Comparison of ENCODE assay signal across 2 cellular contexts in the genomic region with DNA sequence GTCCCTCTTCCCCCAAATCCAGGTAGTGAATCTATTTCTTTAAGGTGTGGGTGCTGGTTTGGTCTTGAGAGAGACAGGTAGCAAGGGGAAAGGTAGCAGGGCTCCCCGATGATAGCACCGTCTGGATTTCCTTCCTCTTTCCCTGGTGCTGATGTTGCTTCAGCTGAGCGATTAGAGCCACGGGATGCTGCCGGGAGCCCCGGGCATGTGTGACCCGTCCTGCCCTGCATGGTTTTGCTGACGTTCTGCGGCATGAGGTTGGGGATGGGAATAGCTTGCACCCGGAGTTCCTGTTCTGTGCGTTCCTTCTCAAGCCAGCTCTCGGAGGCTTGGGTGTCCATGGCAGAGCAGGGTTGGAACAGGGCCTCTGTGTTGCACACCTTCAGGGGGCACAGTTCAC.
TF ChIP-seq lines count a peak whose summit lies in the region.

No MANE protein-coding gene starts in this region.

TF ChIP-seq in H1, 55 proteins besides CTCF, POLR2A, EP300 and RAD21 (continued from another document):
- TF ChIP-seq, protein P1, sequence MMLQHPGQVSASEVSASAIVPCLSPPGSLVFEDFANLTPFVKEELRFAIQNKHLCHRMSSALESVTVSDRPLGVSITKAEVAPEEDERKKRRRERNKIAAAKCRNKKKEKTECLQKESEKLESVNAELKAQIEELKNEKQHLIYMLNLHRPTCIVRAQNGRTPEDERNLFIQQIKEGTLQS (IDR thresholded peaks at IDR 0.05; ENCODE audit: insufficient read depth, low read depth, low read length), result no peak
- TF ChIP-seq SRF (IDR thresholded peaks at IDR 0.05; ENCODE audit: low read depth, low read length) (no peak), POLR2AphosphoS5 (IDR thresholded peaks at IDR 0.05; ENCODE audit: low read depth, low read length) (no peak), JUND (IDR thresholded peaks at IDR 0.05; ENCODE audit: low read length) (no peak), KDM1A (IDR thresholded peaks at IDR 0.05; ENCODE audit: borderline replicate concordance, low read length) (no peak), CBX5 (IDR thresholded peaks at IDR 0.05; ENCODE audit: low read depth, low read length) (no peak), TAF1 (IDR thresholded peaks at IDR 0.05; ENCODE audit: low read depth, low read length) (no peak), SAP30 (IDR thresholded peaks at IDR 0.05; ENCODE audit: insufficient read depth, insufficient replicate concordance, low read length) (no peak), SUZ12 (IDR thresholded peaks at IDR 0.05; ENCODE audit: low read length) (no peak), EGR1 (IDR thresholded peaks at IDR 0.05; ENCODE audit: borderline replicate concordance, low read depth, low read length) (no peak), TCF12 (IDR thresholded peaks at IDR 0.05; ENCODE audit: low read depth, low read length) (no peak)
- TF ChIP-seq, protein P2, sequence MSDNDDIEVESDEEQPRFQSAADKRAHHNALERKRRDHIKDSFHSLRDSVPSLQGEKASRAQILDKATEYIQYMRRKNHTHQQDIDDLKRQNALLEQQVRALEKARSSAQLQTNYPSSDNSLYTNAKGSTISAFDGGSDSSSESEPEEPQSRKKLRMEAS (IDR thresholded peaks at IDR 0.05), result no peak
- TF ChIP-seq, protein P3, sequence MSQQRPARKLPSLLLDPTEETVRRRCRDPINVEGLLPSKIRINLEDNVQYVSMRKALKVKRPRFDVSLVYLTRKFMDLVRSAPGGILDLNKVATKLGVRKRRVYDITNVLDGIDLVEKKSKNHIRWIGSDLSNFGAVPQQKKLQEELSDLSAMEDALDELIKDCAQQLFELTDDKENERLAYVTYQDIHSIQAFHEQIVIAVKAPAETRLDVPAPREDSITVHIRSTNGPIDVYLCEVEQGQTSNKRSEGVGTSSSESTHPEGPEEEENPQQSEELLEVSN (IDR thresholded peaks at IDR 0.05), result no peak

TF ChIP-seq in HepG2, 621 proteins besides CTCF, POLR2A, EP300 and RAD21 (continued from another document):
- TF ChIP-seq, protein P4, sequence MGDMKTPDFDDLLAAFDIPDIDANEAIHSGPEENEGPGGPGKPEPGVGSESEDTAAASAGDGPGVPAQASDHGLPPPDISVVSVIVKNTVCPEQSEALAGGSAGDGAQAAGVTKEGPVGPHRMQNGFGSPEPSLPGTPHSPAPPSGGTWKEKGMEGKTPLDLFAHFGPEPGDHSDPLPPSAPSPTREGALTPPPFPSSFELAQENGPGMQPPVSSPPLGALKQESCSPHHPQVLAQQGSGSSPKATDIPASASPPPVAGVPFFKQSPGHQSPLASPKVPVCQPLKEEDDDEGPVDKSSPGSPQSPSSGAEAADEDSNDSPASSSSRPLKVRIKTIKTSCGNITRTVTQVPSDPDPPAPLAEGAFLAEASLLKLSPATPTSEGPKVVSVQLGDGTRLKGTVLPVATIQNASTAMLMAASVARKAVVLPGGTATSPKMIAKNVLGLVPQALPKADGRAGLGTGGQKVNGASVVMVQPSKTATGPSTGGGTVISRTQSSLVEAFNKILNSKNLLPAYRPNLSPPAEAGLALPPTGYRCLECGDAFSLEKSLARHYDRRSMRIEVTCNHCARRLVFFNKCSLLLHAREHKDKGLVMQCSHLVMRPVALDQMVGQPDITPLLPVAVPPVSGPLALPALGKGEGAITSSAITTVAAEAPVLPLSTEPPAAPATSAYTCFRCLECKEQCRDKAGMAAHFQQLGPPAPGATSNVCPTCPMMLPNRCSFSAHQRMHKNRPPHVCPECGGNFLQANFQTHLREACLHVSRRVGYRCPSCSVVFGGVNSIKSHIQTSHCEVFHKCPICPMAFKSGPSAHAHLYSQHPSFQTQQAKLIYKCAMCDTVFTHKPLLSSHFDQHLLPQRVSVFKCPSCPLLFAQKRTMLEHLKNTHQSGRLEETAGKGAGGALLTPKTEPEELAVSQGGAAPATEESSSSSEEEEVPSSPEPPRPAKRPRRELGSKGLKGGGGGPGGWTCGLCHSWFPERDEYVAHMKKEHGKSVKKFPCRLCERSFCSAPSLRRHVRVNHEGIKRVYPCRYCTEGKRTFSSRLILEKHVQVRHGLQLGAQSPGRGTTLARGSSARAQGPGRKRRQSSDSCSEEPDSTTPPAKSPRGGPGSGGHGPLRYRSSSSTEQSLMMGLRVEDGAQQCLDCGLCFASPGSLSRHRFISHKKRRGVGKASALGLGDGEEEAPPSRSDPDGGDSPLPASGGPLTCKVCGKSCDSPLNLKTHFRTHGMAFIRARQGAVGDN (CRISPR knock-in tag; IDR thresholded peaks at IDR 0.05), result 0 out of 2 replicates have a peak, but pooled peaks have one; percentile 11
TF ChIP-seq in HepG2: peak in this region for 1.
